Comparison of ENCODE assay signal across 12 cellular contexts in the genomic region with DNA sequence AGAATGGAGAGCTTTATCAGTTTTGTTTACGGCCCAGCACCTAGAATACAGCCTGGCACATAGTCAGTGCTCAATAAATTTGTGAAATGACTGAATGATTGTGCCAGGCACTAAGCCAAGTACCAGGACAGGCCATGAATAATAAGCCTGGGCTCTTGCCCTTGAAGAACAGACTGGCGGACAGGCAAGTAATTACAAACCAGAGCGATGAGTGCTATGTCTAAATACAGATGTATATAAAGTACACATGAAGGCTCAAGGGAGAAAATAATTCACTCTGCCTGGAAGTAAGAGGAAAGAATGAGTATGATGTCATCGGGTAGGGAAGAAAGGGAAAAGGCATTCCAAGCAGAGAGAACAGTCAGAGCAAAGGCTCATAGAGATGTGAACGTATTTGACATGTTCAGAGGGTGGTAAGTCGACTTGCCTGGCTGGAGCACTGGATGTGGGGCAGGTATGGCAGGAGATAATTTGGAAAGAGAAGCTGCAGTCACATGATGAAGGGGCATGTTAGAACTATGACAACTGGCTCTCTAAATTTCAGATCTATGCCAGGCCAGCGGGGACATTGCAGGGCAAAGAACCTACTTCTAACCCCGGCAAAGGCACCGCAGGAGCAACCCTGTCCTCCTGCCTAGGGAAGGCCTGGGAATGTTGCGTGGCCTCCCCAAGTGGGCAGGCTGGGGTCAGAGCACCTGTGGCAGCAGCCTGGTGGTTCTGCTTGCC.
DNase-seq lines count a peak whose midpoint lies in the region; ATAC-seq and TF ChIP-seq lines count a peak whose summit lies in the region.
"Had no signal": no experiment of that assay in that cellular context is flagged by ENCODE, and none has a peak within 500 bp of the region (broad histone marks: within the 10 kb centered on the region; RNA-seq: fewer than 3 reads in every experiment).

No MANE protein-coding gene starts in this region.

- in situ Hi-C loops in astrocyte of the spinal cord (cut with HindIII; ENCODE audit: low sequenced_read_pairs): no loop called here

- TF ChIP-seq CTCF in astrocyte of the spinal cord (IDR thresholded peaks at IDR 0.05; ENCODE audit: low read depth, low read length): no peak
- TF ChIP-seq CTCF in spleen (IDR thresholded peaks at IDR 0.05 in 8 of 11, conservative IDR thresholded peaks at IDR 0.05 in 3 of 11): no peak
- TF ChIP-seq CTCF in ovary (IDR thresholded peaks at IDR 0.05): no peak

- TF ChIP-seq POLR2A in spleen (IDR thresholded peaks at IDR 0.05): no peak
- TF ChIP-seq POLR2A in ovary (IDR thresholded peaks at IDR 0.05): no peak

- H3K36me3 ChIP-seq in spleen (no peaks in the 10 kb centered on the region), ovary (no peaks in the 10 kb centered on the region)
- H3K36me3 ChIP-seq: SJCRH30 had no signal

- no peak overlapping the region for H3K4me3 ChIP-seq in astrocyte of the spinal cord (ENCODE audit: low read depth, low read length)
- H3K4me3 ChIP-seq in spleen: no peak overlapping the region
- no peak overlapping the region for H3K4me3 ChIP-seq in ovary
- H3K4me3 ChIP-seq: SJCRH30 had no signal

- ATAC-seq in left ventricle myocardium superior (peak; percentile 24), GM21526 (IDR thresholded peaks at IDR 0.05; ENCODE audit: low FRiP score, unreplicated experiment) (no peak)

- H3K27me3 ChIP-seq in spleen (replicated peaks in 1 of 7) (no peaks in the 10 kb centered on the region), ovary (no peaks in the 10 kb centered on the region)
- H3K27me3 ChIP-seq: SJCRH30 had no signal

- 82 to 89% (median 86%) methylated on average over 10 of the region's 10 CpGs for WGBS in spleen, 5 donors
- 72 to 75% (median 75%) methylated on average over 10 of the region's 10 CpGs for WGBS in ovary, 3 donors

- TF ChIP-seq EP300 in ovary (IDR thresholded peaks at IDR 0.05): no peak

- H3K27ac ChIP-seq in spleen: peak overlapping the region in 7 of 8 donors; percentile 17 to 84 (median 78)
- H3K27ac ChIP-seq in ovary: no peak overlapping the region
- H3K27ac ChIP-seq: SJCRH30 had no signal

- peaks cover 18 to 55% (median 40%) of the 10 kb centered on the region in 6 donors for H3K4me1 ChIP-seq in spleen
- peaks cover 3% of the 10 kb centered on the region for H3K4me1 ChIP-seq in ovary (ENCODE audit: insufficient read depth)

- intact Hi-C loops in left ventricle myocardium superior (cut with micrococcal nuclease): no loop called here
- intact Hi-C loops in spleen (cut with DNase I; ENCODE audit: low total_unique reads): no loop called here
- intact Hi-C loops in ovary (cut with DNase I): no loop called here

- H3K9me3 ChIP-seq in spleen (no peaks in the 10 kb centered on the region), ovary (no peaks in the 10 kb centered on the region)
- H3K9me3 ChIP-seq: SJCRH30 had no signal

- DNase-seq in HS-5 (ENCODE audit: low read depth) (peak; percentile 58), astrocyte of the spinal cord (ENCODE audit: low read depth, low spot score) (peak; percentile 72), left ventricle myocardium superior (no peak), spleen (no peak), globus pallidus (ENCODE audit: low spot score) (no peak), RPMI8226 (no peak), ovary (no peak)
- DNase-seq: GDM1, naive B cell, NCI-H146, SJCRH30 had no signal

Comparison
In these comparisons a context has a peak if more than half of its experiments do, and no peak if none do; other contexts are left out.
1. DNase-seq: peak in HS-5 (single experiment) and astrocyte of the spinal cord (single experiment); none in left ventricle myocardium superior (single experiment), spleen (single experiment), globus pallidus (single experiment), RPMI8226 (single experiment) and ovary (0 of 5).
2. H3K27ac ChIP-seq: peak in spleen (7 of 8); none in ovary (0 of 2).